15 cellular contexts compared by ENCODE assay signal in genomic region chr20:8007490-8007889, GRCh38.
"Had no signal": no experiment of that assay in that cellular context is flagged by ENCODE, and none has a peak within 500 bp of the region (broad histone marks: within the 10 kb centered on the region; RNA-seq: fewer than 3 reads in every experiment).

No MANE protein-coding gene starts in this region.

- H3K27ac ChIP-seq: ascending aorta, dorsolateral prefrontal cortex, foreskin keratinocyte had no signal

- H3K9me3 ChIP-seq: ascending aorta had no signal

- H3K4me1 Mint-ChIP-seq: nephron progenitor cell had no signal

- H3K27me3 ChIP-seq: ascending aorta, dorsolateral prefrontal cortex, foreskin keratinocyte had no signal

- H3K4me3 Mint-ChIP-seq: activated B cell treated with CpG ODN at 0.5 μM for 24 hours; activated CD4-positive, alpha-beta T cell treated with anti-CD3 and anti-CD28 coated beads, Interleukin-2, amount 10 ng/mL, durations not matched to agents 24 days and 14 days; activated naive CD8-positive, alpha-beta T cell treated with anti-CD3 and anti-CD28 coated beads, Interleukin-2, amount 50 U/mL, for 24 hours; activated T-helper 1 cell treated with anti-CD3 and anti-CD28 coated beads, Interleukin-12 subunit alpha, Interleukin-12 subunit beta, Interleukin-2, Interleukin-4 antibody, amounts not matched to agents 30 ng/mL and 10 ng/mL and 1 ng/mL, durations not matched to agents 14 hours and 24 hours and 36 hours; nephron progenitor cell had no signal

- ATAC-seq: activated naive CD8-positive, alpha-beta T cell treated with anti-CD3 and anti-CD28 coated beads, Interleukin-2, amount 50 U/mL, for 24 hours; foreskin keratinocyte; sciatic nerve had no signal

- DNase-seq: activated B cell treated with CpG ODN at 0.5 μM for 24 hours; activated CD4-positive, alpha-beta T cell treated with anti-CD3 and anti-CD28 coated beads, Interleukin-2, amount 10 ng/mL, durations not matched to agents 24 days and 14 days; activated naive CD4-positive, alpha-beta T cell treated with Interleukin-2 at 50 U/mL for 16 hours; activated naive CD8-positive, alpha-beta T cell treated with anti-CD3 and anti-CD28 coated beads, Interleukin-2, amount 50 U/mL, for 24 hours; dorsolateral prefrontal cortex; foreskin keratinocyte; head of caudate nucleus; nephron progenitor cell; stimulated activated CD4-positive, alpha-beta T cell treated with anti-CD3 and anti-CD28 coated beads, Interleukin-2, amount 100 ng/mL, for 24 hours; stimulated activated naive CD4-positive, alpha-beta T cell treated with Interleukin-2 at 50 U/mL for 16 hours; T-helper 9 cell; trophoblast cell had no signal

- H3K4me1 ChIP-seq: ascending aorta, foreskin keratinocyte had no signal

- H3K9me3 Mint-ChIP-seq: activated B cell treated with CpG ODN at 0.5 μM for 24 hours; activated CD4-positive, alpha-beta T cell treated with anti-CD3 and anti-CD28 coated beads, Interleukin-2, amount 10 ng/mL, durations not matched to agents 24 days and 14 days; activated naive CD8-positive, alpha-beta T cell treated with anti-CD3 and anti-CD28 coated beads, Interleukin-2, amount 50 U/mL, for 24 hours; activated T-helper 1 cell treated with anti-CD3 and anti-CD28 coated beads, Interleukin-12 subunit alpha, Interleukin-12 subunit beta, Interleukin-2, Interleukin-4 antibody, amounts not matched to agents 30 ng/mL and 10 ng/mL and 1 ng/mL, durations not matched to agents 14 hours and 24 hours and 36 hours; nephron progenitor cell had no signal

- H3K27ac Mint-ChIP-seq: activated B cell treated with CpG ODN at 0.5 μM for 24 hours; activated CD4-positive, alpha-beta T cell treated with anti-CD3 and anti-CD28 coated beads, Interleukin-2, amount 10 ng/mL, durations not matched to agents 24 days and 14 days; activated naive CD8-positive, alpha-beta T cell treated with anti-CD3 and anti-CD28 coated beads, Interleukin-2, amount 50 U/mL, for 24 hours; activated T-helper 1 cell treated with anti-CD3 and anti-CD28 coated beads, Interleukin-12 subunit alpha, Interleukin-12 subunit beta, Interleukin-2, Interleukin-4 antibody, amounts not matched to agents 30 ng/mL and 10 ng/mL and 1 ng/mL, durations not matched to agents 14 hours and 24 hours and 36 hours; nephron progenitor cell had no signal

- H3K4me3 ChIP-seq: ascending aorta, dorsolateral prefrontal cortex had no signal

- H3K27me3 Mint-ChIP-seq: activated B cell treated with CpG ODN at 0.5 μM for 24 hours; activated CD4-positive, alpha-beta T cell treated with anti-CD3 and anti-CD28 coated beads, Interleukin-2, amount 10 ng/mL, durations not matched to agents 24 days and 14 days; activated naive CD8-positive, alpha-beta T cell treated with anti-CD3 and anti-CD28 coated beads, Interleukin-2, amount 50 U/mL, for 24 hours had no signal
